Comparison of ENCODE assay signal across 8 cellular contexts in genomic region chr10:22713853-22714523, GRCh38. TPM values are rescaled to one million over a fixed set of nuclear protein-coding genes. Genes with fewer than 3 reads are reported as not detected.
DNase-seq lines count a peak whose midpoint lies in the region; ATAC-seq and TF ChIP-seq lines count a peak whose summit lies in the region.

No MANE protein-coding gene starts in this region.

- H2AFZ ChIP-seq in mammary epithelial cell (ENCODE audit: low read depth, low read length), result peak overlapping the region; percentile 99

- peak overlapping the region; percentile 94 for H3K4me2 ChIP-seq in mammary epithelial cell (ENCODE audit: insufficient read depth, low read depth, low read length)

- dilution Hi-C loops in mammary epithelial cell (cut with HindIII; ENCODE audit: low sequenced_read_pairs), result no loop called here

- DNase-seq in T follicular helper cell (ENCODE audit: low read depth) (peak; percentile 6), mammary epithelial cell (peak; percentile 16), left lung (peak; percentile 46 to 90), foreskin melanocyte (no peak)
- DNase-seq in stimulated activated CD8-positive, alpha-beta memory T cell treated with anti-CD3 and anti-CD28 coated beads, Interleukin-4, amount 100 ng/mL, for 48 hours, result peak; percentile 55

- TF ChIP-seq CTCF in 22Rv1 (IDR thresholded peaks at IDR 0.05) (no peak), mammary epithelial cell (conservative IDR thresholded peaks at IDR 0.05 in 1 of 2, IDR thresholded peaks at IDR 0.05 in 1 of 2; ENCODE audit: extremely low read depth in 1 of 2, insufficient read depth in 1 of 2, low read depth in 1 of 2, low read length in 2 of 2) (no peak), left lung (IDR thresholded peaks at IDR 0.05) (no peak)

- ATAC-seq in GM19035 (IDR thresholded peaks at IDR 0.05; ENCODE audit: unreplicated experiment), result peak; percentile 27
- ATAC-seq in HG03378 (IDR thresholded peaks at IDR 0.05; ENCODE audit: unreplicated experiment), result peak; percentile 5
- peak; percentile 29 for ATAC-seq in left lung

- H3K9ac ChIP-seq in mammary epithelial cell (ENCODE audit: insufficient read depth, low read length), result peak overlapping the region; percentile 77

- H3K36me3 ChIP-seq in mammary epithelial cell (ENCODE audit: insufficient read depth, low read length) (no peaks in the 10 kb centered on the region), left lung (no peaks in the 10 kb centered on the region)

- no peaks in the 10 kb centered on the region for H3K9me3 ChIP-seq in mammary epithelial cell (replicated peaks; ENCODE audit: insufficient read depth, low read length)
- no peaks in the 10 kb centered on the region for H3K9me3 ChIP-seq in left lung

- H3K4me3 ChIP-seq in mammary epithelial cell (replicated peaks in 1 of 3; ENCODE audit: insufficient read depth in 1 of 3, low read depth in 2 of 3, low read length in 3 of 3), result peak overlapping the region; percentile 93 to 97 (median 97)
- peak overlapping the region; percentile 82 to 93 for H3K4me3 ChIP-seq in left lung

- 7% methylated on average over 9 of the region's 75 CpGs for WGBS in mammary epithelial cell (ENCODE audit: low coverage, missing lambda C conversion rate)

- H3K27ac ChIP-seq in 22Rv1, result 0 out of 2 replicates have a peak overlapping the region, but pooled peaks have one; percentile 33
- H3K27ac ChIP-seq in mammary epithelial cell (ENCODE audit: insufficient read depth, low read depth, low read length), result peak overlapping the region; percentile 65
- peak overlapping the region; percentile 80 to 92 for H3K27ac ChIP-seq in left lung

- no peaks in the 10 kb centered on the region for H4K20me1 ChIP-seq in mammary epithelial cell (ENCODE audit: insufficient read depth, low read length)

- CTCF ChIA-PET in mammary epithelial cell (lab: Charles Lee; ENCODE audit: low non-redundant PET), result no interaction called here

- in situ Hi-C loops in mammary epithelial cell (cut with MboI; ENCODE audit: low sequenced_read_pairs in 2 of 2), result no loop called here

- no peaks in the 10 kb centered on the region for H3K27me3 ChIP-seq in mammary epithelial cell (ENCODE audit: insufficient read depth, low read length)
- H3K27me3 ChIP-seq in left lung, result no peaks in the 10 kb centered on the region

- H3K4me1 ChIP-seq in mammary epithelial cell (ENCODE audit: insufficient read depth, low read length) (peaks cover 14% of the 10 kb centered on the region), left lung (peaks cover 0 to 45% of the 10 kb centered on the region in 2 donors)

- peaks cover 48% of the 10 kb centered on the region for H3K79me2 ChIP-seq in mammary epithelial cell (ENCODE audit: insufficient read depth, low read length)

- intact Hi-C loops in mammary epithelial cell (cut with micrococcal nuclease), result loop anchor here (2.0 to 10.0 kb wide), 4 partner anchors 92 to 389 kb away; partner anchors contain the start of gene BMI1
- intact Hi-C loops in left lung (cut with DNase I), result loop anchor here in 1 of 2 donors (10.0 kb wide), 1 partner anchor 99 kb away; no protein-coding TSS in a partner anchor

- BruUV-seq in mammary epithelial cell (replicated peaks; lab: Mats Ljungman, UMichigan), result no TSS peak

RNA-seq across cellular contexts. Expression of gene PIP4K2A, which starts 0.4 kb away (rescaled TPM):
- total RNA-seq in mammary epithelial cell (10 to 100 TPM in 1 of 2 donors, 1 to 10 TPM in 1; 7.2 to 13.4 TPM), left lung (10 to 100 TPM; 41.0 to 53.8 TPM)
- 5.2 TPM for polyA plus RNA-seq in mammary epithelial cell
- 8.7 TPM for polyA minus RNA-seq in mammary epithelial cell

Comparison
In these comparisons a context has a peak if more than half of its experiments do, and no peak if none do; other contexts are left out.
1. H3K27ac ChIP-seq: peak in every context shown above with its lines; median percentile 86 in left lung; 65 in mammary epithelial cell; 33 in 22Rv1.